ENCODE assay signal across 11 cellular contexts in genomic region chr17:39663688-39664580, GRCh38. TPM values are rescaled to one million over a fixed set of nuclear protein-coding genes. Genes with fewer than 3 reads are reported as not detected.
DNase-seq lines count a peak whose midpoint lies in the region; ATAC-seq, FAIRE-seq and TF ChIP-seq lines count a peak whose summit lies in the region.
"Had no signal": no experiment of that assay in that cellular context is flagged by ENCODE, and none has a peak within 500 bp of the region (broad histone marks: within the 10 kb centered on the region; RNA-seq: fewer than 3 reads in every experiment).

No MANE protein-coding gene starts in this region.

- H3K9me2 ChIP-seq in GM23248 (ENCODE audit: insufficient read depth): no peaks in the 10 kb centered on the region
- H3K9me2 ChIP-seq in hepatocyte (replicated peaks; ENCODE audit: insufficient read depth): no peaks in the 10 kb centered on the region
- no peaks in the 10 kb centered on the region for H3K9me2 ChIP-seq in SK-N-SH

- H3K27ac Mint-ChIP-seq in T-helper 17 cell: no peak overlapping the region

- intact Hi-C loops in Panc1 (cut with micrococcal nuclease; ENCODE audit: unreplicated experiment): no loop called here

- no peak for FAIRE-seq in small intestine (lab: Jason Lieb, UNC)

- peak; percentile 48 for DNase-seq in GM23248
- no peak for DNase-seq in Panc1 (ENCODE audit: low read depth, low spot score)
- DNase-seq in hepatocyte (ENCODE audit: low spot score): peak; percentile 70
- DNase-seq in small intestine: peak; percentile 81
- DNase-seq in stimulated activated CD4-positive, alpha-beta T cell treated with anti-CD3 and anti-CD28 coated beads, Interleukin-15, amount 100 ng/mL, for 24 hours: no peak
- DNase-seq in SK-N-SH: no peak
- DNase-seq in T-helper 17 cell: no peak
- DNase-seq in COLO668 (lab: John Stamatoyannopoulos, UW; ENCODE audit: unreplicated experiment): no peak
- DNase-seq: hypothalamus, NCI-H1436 had no signal

- TF ChIP-seq EP300 in SK-N-SH (IDR thresholded peaks at IDR 0.05; ENCODE audit: borderline replicate concordance in 1 of 2, low read depth in 1 of 2, low read length in 1 of 2): no peak

- no peak overlapping the region for H3K27ac ChIP-seq in GM23248
- 0 out of 2 replicates have a peak overlapping the region, but pooled peaks have one; percentile 57 for H3K27ac ChIP-seq in Panc1 (ENCODE audit: low read length)
- no peak overlapping the region for H3K27ac ChIP-seq in hepatocyte
- H3K27ac ChIP-seq in small intestine (ENCODE audit: low read depth in 1 of 2, low read length in 1 of 2): no peak overlapping the region
- H3K27ac ChIP-seq in SK-N-SH (ENCODE audit: low read depth in 2 of 2, low read length in 1 of 2): no peak overlapping the region

- H3K4me3 ChIP-seq in GM23248 (no peak overlapping the region), Panc1 (ENCODE audit: low read depth in 2 of 2, low read length in 2 of 2) (peak overlapping the region; percentile 7 to 36; a peak in 2 of 4 replicates), hepatocyte (no peak overlapping the region), small intestine (ENCODE audit: low read depth in 1 of 2, low read length in 2 of 2) (no peak overlapping the region), SK-N-SH (ENCODE audit: low read depth in 2 of 2, low read length in 1 of 2) (no peak overlapping the region)

- no peak for TF ChIP-seq RAD21 in SK-N-SH (IDR thresholded peaks at IDR 0.05; ENCODE audit: low read length)

- in situ Hi-C loops in GM23248 (cut with MboI) (no loop called here), Panc1 (cut with HindIII; ENCODE audit: low pct_unique_long_range_greater_than_20kb, low sequenced_read_pairs) (no loop called here)

- H3K9ac ChIP-seq in GM23248 (no peak overlapping the region), SK-N-SH (no peak overlapping the region)

- no peaks in the 10 kb centered on the region for H3K4me1 ChIP-seq in GM23248 (ENCODE audit: insufficient read depth)
- peaks cover 46% of the 10 kb centered on the region for H3K4me1 ChIP-seq in Panc1 (ENCODE audit: control insufficient read depth, insufficient read depth, low read length)
- peaks cover 52% of the 10 kb centered on the region for H3K4me1 ChIP-seq in hepatocyte (ENCODE audit: insufficient read depth)
- peaks cover 0 to 10% of the 10 kb centered on the region in 2 donors for H3K4me1 ChIP-seq in small intestine (ENCODE audit: control insufficient read depth in 2 of 2, insufficient read depth in 1 of 2, low read depth in 1 of 2, low read length in 1 of 2)
- peaks cover 0 to 10% of the 10 kb centered on the region in 2 experiments; a peak in 1 of 4 replicates for H3K4me1 ChIP-seq in SK-N-SH (ENCODE audit: control insufficient read depth in 1 of 2, insufficient read depth in 2 of 2, low read depth in 1 of 2, low read length in 1 of 2)

- peaks cover 3% of the 10 kb centered on the region for H3K36me3 Mint-ChIP-seq in T-helper 17 cell (ENCODE audit: low read depth)

- no TSS peak for BruUV-seq in Panc1 (replicated peaks; lab: Mats Ljungman, UMichigan)

- H3K79me2 ChIP-seq in GM23248 (ENCODE audit: insufficient read depth) (no peaks in the 10 kb centered on the region), hepatocyte (no peaks in the 10 kb centered on the region), SK-N-SH (ENCODE audit: insufficient read depth) (no peaks in the 10 kb centered on the region)

- peak; percentile 72 for ATAC-seq in Panc1
- no peak for ATAC-seq in T-helper 17 cell

- TF ChIP-seq CTCF in Panc1 (IDR thresholded peaks at IDR 0.05): no peak
- TF ChIP-seq CTCF in hepatocyte (IDR thresholded peaks at IDR 0.05; ENCODE audit: poor library complexity): no peak
- no peak for TF ChIP-seq CTCF in SK-N-SH (IDR thresholded peaks at IDR 0.05)

- no peak overlapping the region for H3K4me2 ChIP-seq in GM23248 (ENCODE audit: unreplicated experiment)
- H3K4me2 ChIP-seq in hepatocyte: peak overlapping the region; percentile 51
- no peak overlapping the region for H3K4me2 ChIP-seq in SK-N-SH

- CTCF ChIA-PET in Panc1 (lab: Charles Lee): no interaction called here
- CTCF ChIA-PET in SK-N-SH (lab: Yijun Ruan, JAX): interaction anchor here (1.4 to 15.8 kb wide), 5 partner anchors 8 to 66 kb away, joined by 3 to 149 read pairs (median 5); no protein-coding TSS in a partner anchor

- peaks cover 21% of the 10 kb centered on the region for H3K27me3 Mint-ChIP-seq in T-helper 17 cell
- H3K27me3 Mint-ChIP-seq: central memory CD8-positive, alpha-beta T cell had no signal

- H3K4me1 Mint-ChIP-seq in T-helper 17 cell: peaks cover 4% of the 10 kb centered on the region

- 37 to 43% methylated on average over 11 to 17 of the region's 17 CpGs for WGBS in GM23248 (ENCODE audit: low coverage in 1 of 2, low lambda C conversion rate in 2 of 2, missing lambda C conversion rate in 2 of 2), 2 experiments
- 38% methylated on average over 17 of the region's 17 CpGs for WGBS in hepatocyte (ENCODE audit: low lambda C conversion rate, missing lambda C conversion rate)
- 15 to 47% (median 28%) methylated on average over 16 to 17 of the region's 17 CpGs for WGBS in small intestine, 3 donors
- WGBS in SK-N-SH (ENCODE audit: low lambda C conversion rate): 71% methylated on average over 16 of the region's 17 CpGs

- H3K36me3 ChIP-seq in GM23248 (ENCODE audit: low read depth): no peaks in the 10 kb centered on the region
- no peaks in the 10 kb centered on the region for H3K36me3 ChIP-seq in Panc1 (ENCODE audit: control insufficient read depth, insufficient read depth, low read length)
- no peaks in the 10 kb centered on the region for H3K36me3 ChIP-seq in hepatocyte (replicated peaks; ENCODE audit: insufficient read depth, low read depth)
- H3K36me3 ChIP-seq in small intestine (ENCODE audit: control insufficient read depth in 2 of 2, insufficient read depth in 2 of 2, low read length in 2 of 2): peaks cover 15 to 20% of the 10 kb centered on the region in 2 donors
- peaks cover 0 to 28% of the 10 kb centered on the region in 2 experiments for H3K36me3 ChIP-seq in SK-N-SH (replicated peaks in 1 of 2; ENCODE audit: control insufficient read depth in 1 of 2, insufficient read depth in 2 of 2, low read length in 1 of 2)

- H3K4me3 Mint-ChIP-seq in T-helper 17 cell: no peak overlapping the region
- H3K4me3 Mint-ChIP-seq: central memory CD8-positive, alpha-beta T cell had no signal

- no peaks in the 10 kb centered on the region for H4K20me1 ChIP-seq in GM23248 (ENCODE audit: insufficient read depth)
- H4K20me1 ChIP-seq in hepatocyte (ENCODE audit: insufficient read depth, poor library complexity, severe bottlenecking): no peaks in the 10 kb centered on the region
- no peaks in the 10 kb centered on the region for H4K20me1 ChIP-seq in SK-N-SH (ENCODE audit: insufficient read depth)

- H2AFZ ChIP-seq in GM23248 (no peak overlapping the region), hepatocyte (no peak overlapping the region), SK-N-SH (ENCODE audit: low read depth) (no peak overlapping the region)

- no peaks in the 10 kb centered on the region for H3F3A ChIP-seq in GM23248 (ENCODE audit: insufficient read depth)
- H3F3A ChIP-seq in SK-N-SH (replicated peaks; ENCODE audit: insufficient read depth): no peaks in the 10 kb centered on the region

- peaks cover 22% of the 10 kb centered on the region; the same call in 1 of the 2 replicates for H3K27me3 ChIP-seq in GM23248 (replicated peaks; ENCODE audit: insufficient read depth)
- H3K27me3 ChIP-seq in Panc1 (ENCODE audit: control insufficient read depth, insufficient read depth, low read length): no peaks in the 10 kb centered on the region
- peaks cover 5% of the 10 kb centered on the region for H3K27me3 ChIP-seq in hepatocyte
- H3K27me3 ChIP-seq in small intestine (ENCODE audit: control insufficient read depth in 2 of 2, insufficient read depth in 2 of 2, low read length in 2 of 2): peaks cover 0 to 3% of the 10 kb centered on the region in 2 donors
- no peaks in the 10 kb centered on the region for H3K27me3 ChIP-seq in SK-N-SH (ENCODE audit: insufficient read depth)

- POLR2A ChIA-PET in Panc1 (lab: Charles Lee): interaction anchor here (0.7 kb wide), 1 partner anchor 1993 kb away, joined by 5 read pairs; no protein-coding TSS in a partner anchor
- POLR2A ChIA-PET in SK-N-SH (lab: Yijun Ruan, JAX): no interaction called here

- H3K9me3 ChIP-seq in GM23248 (ENCODE audit: low read depth) (no peaks in the 10 kb centered on the region), Panc1 (ENCODE audit: control insufficient read depth, insufficient read depth, low read depth, low read length) (no peaks in the 10 kb centered on the region), hepatocyte (ENCODE audit: low read depth) (no peaks in the 10 kb centered on the region), small intestine (ENCODE audit: control insufficient read depth, low read depth) (no peaks in the 10 kb centered on the region), SK-N-SH (no peaks in the 10 kb centered on the region), T-helper 17 cell (ENCODE audit: control insufficient read depth, low read length, poor library complexity, severe bottlenecking) (no peaks in the 10 kb centered on the region)

RNA-seq across cellular contexts. Expression of gene TCAP, which starts 1.2 kb away (rescaled TPM):
- total RNA-seq in GM23248 (2014; rRNA removed; shearing (Covaris generic)): 0.43 TPM in 1 of 2 replicates, not detected in the other
- polyA plus RNA-seq in GM23248 (2016; fragmentation: Nextera tagmentation; extraction: Ambion mirVana): not detected in 2 replicates
- 1.6 TPM for total RNA-seq in Panc1 (2021; ENCODE audit: unreplicated experiment)
- 3.1 TPM for polyA plus RNA-seq in Panc1 (2012; ENCODE audit: insufficient read length)
- total RNA-seq in hepatocyte: 0.90 and 1.0 TPM in 2 replicates
- polyA plus RNA-seq in hepatocyte: 0.64 and 0.66 TPM in 2 replicates
- polyA plus RNA-seq in small intestine: 10 to 100 TPM in 1 of 3 donors, 1 to 10 TPM in 1, under 1 TPM in 1; 0.85 to 27.6 (median 5.4) TPM
- 0.43 and 0.67 TPM in 2 replicates for polyA plus RNA-seq in SK-N-SH (2012; rRNA removed)
- 0.08 and 0.13 TPM in 2 replicates for polyA plus RNA-seq in SK-N-SH (2012; cell fraction: cytosol; rRNA removed)
- 3.6 and 4.0 TPM in 2 replicates for polyA plus RNA-seq in SK-N-SH (2012; cell fraction: nucleus; rRNA removed)
- total RNA-seq in T-helper 17 cell: 1 to 10 TPM; 1.5 to 3.1 TPM

RNA-seq across cellular contexts. Expression of gene PNMT, which starts 4.3 kb away (rescaled TPM):
- total RNA-seq in GM23248 (2014; rRNA removed; shearing (Covaris generic)): not detected in 2 replicates
- polyA plus RNA-seq in GM23248 (2016; fragmentation: Nextera tagmentation; extraction: Ambion mirVana) (not detected in 2 replicates), hepatocyte (203 and 204 TPM in 2 replicates), small intestine (1 to 10 TPM; 3.4 to 7.8 (median 6.5) TPM), SK-N-SH (2012; rRNA removed) (0.05 and 0.07 TPM in 2 replicates)
- total RNA-seq in Panc1 (2021; ENCODE audit: unreplicated experiment) (2.4 TPM), hepatocyte (51.9 and 64.5 TPM in 2 replicates), T-helper 17 cell (not detected)
- 4.6 TPM for polyA plus RNA-seq in Panc1 (2012; ENCODE audit: insufficient read length)
- polyA plus RNA-seq in SK-N-SH (2012; cell fraction: cytosol; rRNA removed): 0.03 and 0.07 TPM in 2 replicates
- polyA plus RNA-seq in SK-N-SH (2012; cell fraction: nucleus; rRNA removed): 0.07 and 0.21 TPM in 2 replicates

RNA-seq across cellular contexts. Expression of gene PGAP3, which starts 23.9 kb away (rescaled TPM):
- total RNA-seq in GM23248 (2014; rRNA removed; shearing (Covaris generic)): 14.2 and 15.3 TPM in 2 replicates
- 9.2 and 10.6 TPM in 2 replicates for polyA plus RNA-seq in GM23248 (2016; fragmentation: Nextera tagmentation; extraction: Ambion mirVana)
- total RNA-seq in Panc1 (2021; ENCODE audit: unreplicated experiment): 21.8 TPM
- polyA plus RNA-seq in Panc1 (2012; ENCODE audit: insufficient read length): 23.8 TPM
- total RNA-seq in hepatocyte: 26.8 and 33.0 TPM in 2 replicates
- 35.4 and 35.6 TPM in 2 replicates for polyA plus RNA-seq in hepatocyte
- 10 to 100 TPM; 20.6 to 35.5 (median 21.6) TPM for polyA plus RNA-seq in small intestine
- 20.9 and 25.8 TPM in 2 replicates for polyA plus RNA-seq in SK-N-SH (2012; rRNA removed)
- 8.3 and 12.5 TPM in 2 replicates for polyA plus RNA-seq in SK-N-SH (2012; cell fraction: cytosol; rRNA removed)
- 83.8 and 86.4 TPM in 2 replicates for polyA plus RNA-seq in SK-N-SH (2012; cell fraction: nucleus; rRNA removed)
- 10 to 100 TPM; 28.8 to 31.3 TPM for total RNA-seq in T-helper 17 cell

RNA-seq across cellular contexts. Expression of gene STARD3, which starts 27.0 kb away (rescaled TPM):
- total RNA-seq in GM23248 (2014; rRNA removed; shearing (Covaris generic)): 34.0 and 41.0 TPM in 2 replicates
- polyA plus RNA-seq in GM23248 (2016; fragmentation: Nextera tagmentation; extraction: Ambion mirVana) (32.3 and 34.1 TPM in 2 replicates), hepatocyte (89.0 and 90.3 TPM in 2 replicates), small intestine (10 to 100 TPM; 56.0 to 80.2 (median 72.0) TPM), SK-N-SH (2012; rRNA removed) (76.8 and 78.0 TPM in 2 replicates)
- total RNA-seq in Panc1 (2021; ENCODE audit: unreplicated experiment) (44.8 TPM), hepatocyte (61.6 and 76.5 TPM in 2 replicates), T-helper 17 cell (10 to 100 TPM; 60.9 to 67.2 TPM)
- polyA plus RNA-seq in Panc1 (2012; ENCODE audit: insufficient read length): 61.7 TPM
- 32.5 and 44.3 TPM in 2 replicates for polyA plus RNA-seq in SK-N-SH (2012; cell fraction: cytosol; rRNA removed)
- polyA plus RNA-seq in SK-N-SH (2012; cell fraction: nucleus; rRNA removed): 330 and 615 TPM in 2 replicates

RNA-seq across cellular contexts. Expression of gene ERBB2, which starts 35.9 kb away (rescaled TPM):
- 45.8 and 55.4 TPM in 2 replicates for total RNA-seq in GM23248 (2014; rRNA removed; shearing (Covaris generic))
- polyA plus RNA-seq in GM23248 (2016; fragmentation: Nextera tagmentation; extraction: Ambion mirVana) (28.5 and 30.3 TPM in 2 replicates), hepatocyte (72.9 and 76.4 TPM in 2 replicates), small intestine (10 to 100 TPM; 43.0 to 83.2 (median 56.2) TPM), SK-N-SH (2012; rRNA removed) (1.9 and 2.6 TPM in 2 replicates)
- total RNA-seq in Panc1 (2021; ENCODE audit: unreplicated experiment) (68.6 TPM), hepatocyte (77.7 and 93.1 TPM in 2 replicates), T-helper 17 cell (1 to 10 TPM; 1.3 to 3.5 TPM)
- 60.1 TPM for polyA plus RNA-seq in Panc1 (2012; ENCODE audit: insufficient read length)
- 1.0 and 1.2 TPM in 2 replicates for polyA plus RNA-seq in SK-N-SH (2012; cell fraction: cytosol; rRNA removed)
- 5.7 and 9.7 TPM in 2 replicates for polyA plus RNA-seq in SK-N-SH (2012; cell fraction: nucleus; rRNA removed)

Comparison
In these comparisons a context has a peak if more than half of its experiments do, and no peak if none do; other contexts are left out.
1. DNase-seq: peak in GM23248 (single experiment), hepatocyte (single experiment) and small intestine (single experiment); none in Panc1 (single experiment), stimulated activated CD4-positive, alpha-beta T cell treated with anti-CD3 and anti-CD28 coated beads, Interleukin-15, amount 100 ng/mL, for 24 hours (single experiment), SK-N-SH (single experiment), T-helper 17 cell (0 of 3) and COLO668 (single experiment).
2. H3K4me3 ChIP-seq: peak in Panc1 (2 of 2); none in GM23248 (single experiment), hepatocyte (single experiment), small intestine (0 of 2) and SK-N-SH (0 of 2).
3. RNA of gene PNMT, which starts 4.3 kb away (total RNA-seq): 51.9 to 64.5 TPM in hepatocyte; 2.4 TPM in Panc1 (single experiment), not detected in T-helper 17 cell and not detected in GM23248; every median in the first group is over 10 times any median in the second.